ENCODE assay signal across 1 cellular context in the genomic region with DNA sequence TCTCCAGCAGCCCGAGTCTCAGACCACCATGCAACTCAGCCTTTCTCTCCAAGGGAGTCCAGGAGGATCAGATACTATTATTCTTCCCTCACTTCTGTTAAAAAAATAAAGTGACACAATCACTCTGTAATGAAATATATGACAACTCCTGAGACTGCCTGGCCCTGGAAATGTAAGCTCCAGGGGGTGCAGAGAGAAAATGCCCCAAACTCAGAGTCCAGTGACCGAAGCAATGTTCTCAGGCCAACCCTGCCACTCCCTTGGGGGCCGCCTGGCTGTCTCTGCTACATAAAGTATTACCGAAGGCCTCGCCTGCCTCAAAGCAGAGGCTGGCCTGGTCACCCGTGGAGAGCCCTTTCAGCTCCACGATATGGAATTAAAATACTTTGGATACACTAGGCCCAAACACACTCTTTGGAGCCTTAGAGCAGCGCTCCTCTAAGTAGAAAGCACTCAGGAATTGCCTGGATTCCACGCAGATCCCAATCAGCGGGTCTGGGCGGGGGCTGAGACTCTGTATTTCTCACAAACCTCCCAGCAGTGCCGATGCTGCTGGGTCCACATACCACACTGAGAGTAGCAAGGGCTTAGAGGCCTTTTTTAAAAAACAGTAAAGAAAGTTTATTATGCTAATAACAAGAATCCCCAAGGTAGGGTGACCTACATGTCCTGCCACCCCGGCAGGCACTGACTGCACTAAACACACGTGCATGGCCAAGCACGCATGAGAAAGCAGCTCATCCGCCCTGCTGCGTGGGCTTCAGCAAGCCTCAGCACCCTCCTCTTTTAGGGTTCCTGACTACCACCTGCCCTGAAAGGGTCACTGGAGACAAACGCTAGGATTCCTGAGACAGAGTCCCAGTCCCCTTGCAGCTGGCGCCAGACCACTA.
TF ChIP-seq lines count a peak whose summit lies in the region.

No MANE protein-coding gene starts in this region.

TF ChIP-seq in GM23338, 12 proteins besides CTCF, POLR2A, EP300 and RAD21:
- no peak for TF ChIP-seq EZH2phosphoT487 (IDR thresholded peaks at IDR 0.05; ENCODE audit: unreplicated experiment)
